ENCODE assay signal across 13 cellular contexts in genomic region chr6:128754658-128755256, GRCh38.
DNase-seq lines count a peak whose midpoint lies in the region; ATAC-seq and TF ChIP-seq lines count a peak whose summit lies in the region.
"Had no signal": no experiment of that assay in that cellular context is flagged by ENCODE, and none has a peak within 500 bp of the region (broad histone marks: within the 10 kb centered on the region; RNA-seq: fewer than 3 reads in every experiment).

No MANE protein-coding gene starts in this region.

- 0 out of 2 replicates have a peak, but pooled peaks cover 2% of the 10 kb centered on the region for H3K27me3 ChIP-seq in OCI-LY3 (ENCODE audit: low read depth, low read length)
- H3K27me3 ChIP-seq: right lobe of liver had no signal

- no peaks in the 10 kb centered on the region for H3K79me2 ChIP-seq in OCI-LY3 (ENCODE audit: low read length)

- no peaks in the 10 kb centered on the region for H4K20me1 ChIP-seq in OCI-LY3 (ENCODE audit: insufficient read depth, low read length)

- DNase-seq in NCI-H524 (lab: John Stamatoyannopoulos, UW) (no peak), retina (no peak), hepatic stellate cell (ENCODE audit: low spot score) (no peak), hypothalamus (lab: John Stamatoyannopoulos, UW) (no peak)
- DNase-seq: activated CD4-positive, CD25-positive, alpha-beta regulatory T cell treated with anti-CD3 and anti-CD28 coated beads, Interleukin-2, amount 50 U/mL, for 72 hours; CD4-positive, alpha-beta memory T cell; NCI-H748 treated with DMSO at 0.1 percent for 48 hours; right lobe of liver had no signal

- no peak overlapping the region for H2AFZ ChIP-seq in OCI-LY3 (ENCODE audit: low read depth, low read length)

- H3K4me2 ChIP-seq in OCI-LY3 (ENCODE audit: low read length), result peak overlapping the region; percentile 57

- no peaks in the 10 kb centered on the region for H3K9me3 ChIP-seq in OCI-LY3 (ENCODE audit: insufficient read depth, low read length)
- H3K9me3 ChIP-seq: right lobe of liver had no signal

- no peaks in the 10 kb centered on the region for H3K36me3 ChIP-seq in OCI-LY3 (replicated peaks; ENCODE audit: low read depth, low read length)
- H3K36me3 ChIP-seq: right lobe of liver had no signal

- TF ChIP-seq CTCF in OCI-LY3 (IDR thresholded peaks at IDR 0.05; ENCODE audit: low read depth, low read length), result no peak

- ATAC-seq in GM18868 (IDR thresholded peaks at IDR 0.05; ENCODE audit: unreplicated experiment) (peak; percentile 95), GM21526 (IDR thresholded peaks at IDR 0.05; ENCODE audit: low FRiP score, unreplicated experiment) (peak; percentile 98), HG03039 (IDR thresholded peaks at IDR 0.05; ENCODE audit: unreplicated experiment) (peak; percentile 95)
- ATAC-seq: right lobe of liver had no signal

- H3K9ac ChIP-seq in OCI-LY3 (ENCODE audit: low read length), result no peak overlapping the region

- no peak overlapping the region for H3K27ac ChIP-seq in OCI-LY3 (ENCODE audit: low read length)
- H3K27ac ChIP-seq: right lobe of liver, SK-N-MC had no signal

- H3K4me3 ChIP-seq in OCI-LY3 (ENCODE audit: low read length), result peak overlapping the region; percentile 19
- H3K4me3 ChIP-seq: right lobe of liver, SK-N-MC had no signal

- H3K4me1 ChIP-seq in OCI-LY3 (ENCODE audit: low read length), result peaks cover 9% of the 10 kb centered on the region
- H3K4me1 ChIP-seq: right lobe of liver had no signal
